Comparison of ENCODE assay signal across 1 cellular context in genomic region chr1:156616463-156616862, GRCh38.
TF ChIP-seq lines count a peak whose summit lies in the region.

No MANE protein-coding gene starts in this region.

TF ChIP-seq in HepG2, 621 proteins besides CTCF, POLR2A, EP300 and RAD21 (continued from another document):
- TF ChIP-seq, protein P1, sequence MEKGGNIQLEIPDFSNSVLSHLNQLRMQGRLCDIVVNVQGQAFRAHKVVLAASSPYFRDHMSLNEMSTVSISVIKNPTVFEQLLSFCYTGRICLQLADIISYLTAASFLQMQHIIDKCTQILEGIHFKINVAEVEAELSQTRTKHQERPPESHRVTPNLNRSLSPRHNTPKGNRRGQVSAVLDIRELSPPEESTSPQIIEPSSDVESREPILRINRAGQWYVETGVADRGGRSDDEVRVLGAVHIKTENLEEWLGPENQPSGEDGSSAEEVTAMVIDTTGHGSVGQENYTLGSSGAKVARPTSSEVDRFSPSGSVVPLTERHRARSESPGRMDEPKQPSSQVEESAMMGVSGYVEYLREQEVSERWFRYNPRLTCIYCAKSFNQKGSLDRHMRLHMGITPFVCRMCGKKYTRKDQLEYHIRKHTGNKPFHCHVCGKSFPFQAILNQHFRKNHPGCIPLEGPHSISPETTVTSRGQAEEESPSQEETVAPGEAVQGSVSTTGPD (CRISPR knock-in tag; IDR thresholded peaks at IDR 0.05), result no peak
- TF ChIP-seq ZNF776 (CRISPR knock-in tag; IDR thresholded peaks at IDR 0.05) (no peak), THAP9 (CRISPR knock-in tag; IDR thresholded peaks at IDR 0.05; ENCODE audit: borderline replicate concordance) (no peak), HOXA3 (CRISPR knock-in tag; IDR thresholded peaks at IDR 0.05) (peak; percentile 41; the same call in 1 of the 2 replicates), LRRFIP1 (CRISPR knock-in tag; conservative IDR thresholded peaks at IDR 0.05) (no peak), ZNF792 (CRISPR knock-in tag; IDR thresholded peaks at IDR 0.05) (0 out of 2 replicates have a peak, but pooled peaks have one; percentile 55)
